ENCODE assay signal across 11 cellular contexts in genomic region chr11:65552413-65552951, GRCh38. TPM values are rescaled to one million over a fixed set of nuclear protein-coding genes. Genes with fewer than 3 reads are reported as not detected.
DNase-seq lines count a peak whose midpoint lies in the region; ATAC-seq, FAIRE-seq and TF ChIP-seq lines count a peak whose summit lies in the region.
"Had no signal": no experiment of that assay in that cellular context is flagged by ENCODE, and none has a peak within 500 bp of the region (broad histone marks: within the 10 kb centered on the region; RNA-seq: fewer than 3 reads in every experiment).

No MANE protein-coding gene starts in this region.

- H3K27me3 ChIP-seq in KMS-11 (ENCODE audit: insufficient read depth, low read depth), result no peaks in the 10 kb centered on the region
- H3K27me3 ChIP-seq: SJSA1 had no signal

- peak overlapping the region; percentile 66 for H3K4me2 ChIP-seq in KMS-11

- ATAC-seq in activated CD4-positive, alpha-beta T cell treated with anti-CD3 and anti-CD28 coated beads for 36 hours, result no peak
- ATAC-seq in GM21786 (IDR thresholded peaks at IDR 0.05; ENCODE audit: unreplicated experiment), result no peak

- CTCF ChIA-PET in activated CD4-positive, alpha-beta T cell treated with anti-CD3 and anti-CD28 coated beads for 36 hours (lab: Charles Lee), result interaction anchor here (0.5 to 2.3 kb wide), 5 partner anchors 11 to 82 kb away, joined by 3 to 5 read pairs (median 5); partner anchors contain the start of gene SCYL1
- CTCF ChIA-PET in activated CD4-positive, alpha-beta memory T cell treated with anti-CD3 and anti-CD28 coated beads, Interleukin-2, amount 10 ng/mL, durations not matched to agents 7 days and 5 days (lab: Charles Lee), result interaction anchor here (0.9 to 4.3 kb wide), 11 partner anchors 9 to 195 kb away, joined by 3 to 41 read pairs (median 3); partner anchors contain the start of genes EHBP1L1, FAM89B, SLC25A45 and ZNRD2

- peaks cover 71% of the 10 kb centered on the region for H3K4me1 Mint-ChIP-seq in activated CD4-positive, alpha-beta T cell treated with anti-CD3 and anti-CD28 coated beads for 36 hours
- peaks cover 71% of the 10 kb centered on the region for H3K4me1 Mint-ChIP-seq in activated CD4-positive, alpha-beta memory T cell treated with anti-CD3 and anti-CD28 coated beads, Interleukin-2, amount 10 ng/mL, durations not matched to agents 7 days and 5 days
- peaks cover 21% of the 10 kb centered on the region for H3K4me1 Mint-ChIP-seq in progenitor cell of endocrine pancreas (ENCODE audit: low read depth)

- peak; percentile 53; the same call in 1 of the 2 replicates for TF ChIP-seq CTCF in KMS-11 (conservative IDR thresholded peaks at IDR 0.05; ENCODE audit: low read depth, low read length)
- no peak for TF ChIP-seq CTCF in progenitor cell of endocrine pancreas (IDR thresholded peaks at IDR 0.05; ENCODE audit: unreplicated experiment)

- no peaks in the 10 kb centered on the region for H3K9me3 Mint-ChIP-seq in activated CD4-positive, alpha-beta T cell treated with anti-CD3 and anti-CD28 coated beads for 36 hours (ENCODE audit: low read depth)
- no peaks in the 10 kb centered on the region for H3K9me3 Mint-ChIP-seq in activated CD4-positive, alpha-beta memory T cell treated with anti-CD3 and anti-CD28 coated beads, Interleukin-2, amount 10 ng/mL, durations not matched to agents 7 days and 5 days
- H3K9me3 Mint-ChIP-seq in progenitor cell of endocrine pancreas (ENCODE audit: low read depth), result no peaks in the 10 kb centered on the region

- H2AFZ ChIP-seq in KMS-11 (ENCODE audit: low read depth), result no peak overlapping the region

- no peaks in the 10 kb centered on the region for H3K27me3 Mint-ChIP-seq in activated CD4-positive, alpha-beta T cell treated with anti-CD3 and anti-CD28 coated beads for 36 hours
- H3K27me3 Mint-ChIP-seq in activated CD4-positive, alpha-beta memory T cell treated with anti-CD3 and anti-CD28 coated beads, Interleukin-2, amount 10 ng/mL, durations not matched to agents 7 days and 5 days, result no peaks in the 10 kb centered on the region
- peaks cover 49% of the 10 kb centered on the region for H3K27me3 Mint-ChIP-seq in progenitor cell of endocrine pancreas

- no peak overlapping the region for H3K4me3 Mint-ChIP-seq in activated CD4-positive, alpha-beta T cell treated with anti-CD3 and anti-CD28 coated beads for 36 hours
- no peak overlapping the region for H3K4me3 Mint-ChIP-seq in activated CD4-positive, alpha-beta memory T cell treated with anti-CD3 and anti-CD28 coated beads, Interleukin-2, amount 10 ng/mL, durations not matched to agents 7 days and 5 days
- H3K4me3 Mint-ChIP-seq in progenitor cell of endocrine pancreas (ENCODE audit: low read depth), result no peak overlapping the region

- no peaks in the 10 kb centered on the region for H3K79me2 ChIP-seq in KMS-11 (ENCODE audit: insufficient read depth, low read depth)

- no peaks in the 10 kb centered on the region for H4K20me1 ChIP-seq in KMS-11 (ENCODE audit: insufficient read depth)

- no peak overlapping the region for H3K4me3 ChIP-seq in KMS-11 (IDR thresholded peaks at IDR 0.05; ENCODE audit: insufficient read depth, low read depth, low read length)
- H3K4me3 ChIP-seq: psoas muscle, SJSA1 had no signal

- peaks cover 68% of the 10 kb centered on the region for H3K4me1 ChIP-seq in KMS-11 (ENCODE audit: low read depth, poor library complexity, severe bottlenecking)

- POLR2A ChIA-PET in activated CD4-positive, alpha-beta T cell treated with anti-CD3 and anti-CD28 coated beads for 36 hours (lab: Charles Lee), result no interaction called here
- POLR2A ChIA-PET in activated CD4-positive, alpha-beta memory T cell treated with anti-CD3 and anti-CD28 coated beads, Interleukin-2, amount 10 ng/mL, durations not matched to agents 7 days and 5 days (lab: Charles Lee), result interaction anchor here (0.7 to 3.6 kb wide), 13 partner anchors 8 to 132 kb away, joined by 3 to 19 read pairs (median 5); partner anchors contain the start of genes MALAT1, SCYL1 and ZNRD2

- peak overlapping the region; percentile 43 for H3K27ac ChIP-seq in KMS-11
- H3K27ac ChIP-seq: psoas muscle, SJSA1 had no signal

- no peak overlapping the region for H3K9ac ChIP-seq in KMS-11

- no peak for FAIRE-seq in frontal cortex (lab: Jason Lieb, UNC)

- intact Hi-C loops in activated CD4-positive, alpha-beta T cell treated with anti-CD3 and anti-CD28 coated beads for 36 hours (cut with DNase I, micrococcal nuclease), result loop anchor here in 1 of 2 experiments (5.0 kb wide), 1 partner anchor 1785 kb away; the partner anchor contains the start of gene ZFTA

- no peak for DNase-seq in activated CD4-positive, alpha-beta T cell treated with anti-CD3 and anti-CD28 coated beads for 36 hours
- no peak for DNase-seq in activated CD4-positive, alpha-beta T cell treated with anti-CD3 and anti-CD28 coated beads for 1 hour
- DNase-seq in activated CD4-positive, alpha-beta memory T cell treated with anti-CD3 and anti-CD28 coated beads, Interleukin-2, amount 10 ng/mL, durations not matched to agents 7 days and 5 days, result no peak
- no peak for DNase-seq in progenitor cell of endocrine pancreas (ENCODE audit: low spot score, unreplicated experiment)
- no peak for DNase-seq in NCI-H2107 treated with DMSO at 0.1 percent for 48 hours (lab: John Stamatoyannopoulos, UW; ENCODE audit: unreplicated experiment)
- no peak for DNase-seq in frontal cortex (ENCODE audit: low spot score in 2 of 2)
- DNase-seq: NCI-H2171 had no signal

- H3K27ac Mint-ChIP-seq in activated CD4-positive, alpha-beta T cell treated with anti-CD3 and anti-CD28 coated beads for 36 hours, result peak overlapping the region; percentile 1
- H3K27ac Mint-ChIP-seq in activated CD4-positive, alpha-beta memory T cell treated with anti-CD3 and anti-CD28 coated beads, Interleukin-2, amount 10 ng/mL, durations not matched to agents 7 days and 5 days, result peak overlapping the region; percentile 31
- H3K27ac Mint-ChIP-seq in progenitor cell of endocrine pancreas, result peak overlapping the region; percentile 50

- H3K36me3 ChIP-seq in KMS-11 (ENCODE audit: insufficient read depth), result no peaks in the 10 kb centered on the region

- peaks cover 23% of the 10 kb centered on the region for H3K36me3 Mint-ChIP-seq in activated CD4-positive, alpha-beta T cell treated with anti-CD3 and anti-CD28 coated beads for 36 hours (ENCODE audit: low read depth)
- peaks cover 24% of the 10 kb centered on the region for H3K36me3 Mint-ChIP-seq in activated CD4-positive, alpha-beta memory T cell treated with anti-CD3 and anti-CD28 coated beads, Interleukin-2, amount 10 ng/mL, durations not matched to agents 7 days and 5 days (ENCODE audit: low read depth)
- peaks cover 2% of the 10 kb centered on the region for H3K36me3 Mint-ChIP-seq in progenitor cell of endocrine pancreas (ENCODE audit: insufficient read depth)

RNA-seq across cellular contexts. Expression of gene LTBP3, which starts 5.7 kb away (rescaled TPM):
- 10 to 100 TPM; 57.8 to 72.7 TPM for total RNA-seq in activated CD4-positive, alpha-beta T cell treated with anti-CD3 and anti-CD28 coated beads for 36 hours
- total RNA-seq in activated CD4-positive, alpha-beta memory T cell treated with anti-CD3 and anti-CD28 coated beads, Interleukin-2, amount 10 ng/mL, durations not matched to agents 7 days and 5 days, result 10 to 100 TPM; 55.4 to 60.0 TPM
- total RNA-seq in progenitor cell of endocrine pancreas (55.3 and 57.7 TPM in 2 replicates), frontal cortex (17.5 TPM)

RNA-seq across cellular contexts. Expression of gene ZNRD2, which starts 17.8 kb away (rescaled TPM):
- 10 to 100 TPM; 50.7 to 56.4 TPM for total RNA-seq in activated CD4-positive, alpha-beta T cell treated with anti-CD3 and anti-CD28 coated beads for 36 hours
- 10 to 100 TPM; 25.3 to 27.8 TPM for total RNA-seq in activated CD4-positive, alpha-beta memory T cell treated with anti-CD3 and anti-CD28 coated beads, Interleukin-2, amount 10 ng/mL, durations not matched to agents 7 days and 5 days
- total RNA-seq in progenitor cell of endocrine pancreas (25.3 and 25.9 TPM in 2 replicates), frontal cortex (15.9 TPM)

RNA-seq across cellular contexts. Expression of gene FAM89B, which starts 19.9 kb away (rescaled TPM):
- total RNA-seq in activated CD4-positive, alpha-beta T cell treated with anti-CD3 and anti-CD28 coated beads for 36 hours, result 10 to 100 TPM; 12.8 to 22.7 TPM
- total RNA-seq in activated CD4-positive, alpha-beta memory T cell treated with anti-CD3 and anti-CD28 coated beads, Interleukin-2, amount 10 ng/mL, durations not matched to agents 7 days and 5 days, result 10 to 100 TPM; 45.6 to 48.0 TPM
- total RNA-seq in progenitor cell of endocrine pancreas (62.5 and 65.0 TPM in 2 replicates), frontal cortex (19.6 TPM)

RNA-seq across cellular contexts. Expression of gene EHBP1L1, which starts 23.4 kb away (rescaled TPM):
- 10 to 100 TPM; 88.3 to 98.8 TPM for total RNA-seq in activated CD4-positive, alpha-beta T cell treated with anti-CD3 and anti-CD28 coated beads for 36 hours
- total RNA-seq in activated CD4-positive, alpha-beta memory T cell treated with anti-CD3 and anti-CD28 coated beads, Interleukin-2, amount 10 ng/mL, durations not matched to agents 7 days and 5 days, result 100 to 1,000 TPM; 118 to 119 TPM
- 13.0 and 15.2 TPM in 2 replicates for total RNA-seq in progenitor cell of endocrine pancreas
- total RNA-seq in frontal cortex, result 8.6 TPM

RNA-seq across cellular contexts. Expression of gene SCYL1, which starts 27.6 kb away (rescaled TPM):
- 10 to 100 TPM; 66.5 to 78.8 TPM for total RNA-seq in activated CD4-positive, alpha-beta T cell treated with anti-CD3 and anti-CD28 coated beads for 36 hours
- total RNA-seq in activated CD4-positive, alpha-beta memory T cell treated with anti-CD3 and anti-CD28 coated beads, Interleukin-2, amount 10 ng/mL, durations not matched to agents 7 days and 5 days, result 10 to 100 TPM; 56.9 to 58.5 TPM
- total RNA-seq in progenitor cell of endocrine pancreas (61.4 and 66.3 TPM in 2 replicates), frontal cortex (39.1 TPM)
